ENCODE assay signal across 10 cellular contexts in genomic region chr9:135075234-135076142, GRCh38. TPM values are rescaled to one million over a fixed set of nuclear protein-coding genes. Genes with fewer than 3 reads are reported as not detected.
DNase-seq lines count a peak whose midpoint lies in the region; ATAC-seq, FAIRE-seq and TF ChIP-seq lines count a peak whose summit lies in the region.
"Had no signal": no experiment of that assay in that cellular context is flagged by ENCODE, and none has a peak within 500 bp of the region (broad histone marks: within the 10 kb centered on the region; RNA-seq: fewer than 3 reads in every experiment).

No MANE protein-coding gene starts in this region.

- no peak overlapping the region for H3K27ac Mint-ChIP-seq in astrocyte (ENCODE audit: unreplicated experiment)

- H3K4me1 ChIP-seq in HEK293 (ENCODE audit: control insufficient read depth, insufficient read depth, low read length), result no peaks in the 10 kb centered on the region
- no peaks in the 10 kb centered on the region for H3K4me1 ChIP-seq in astrocyte (ENCODE audit: insufficient read depth, low read length)
- H3K4me1 ChIP-seq in spleen, result peaks cover 0 to 38% (median 5%) of the 10 kb centered on the region in 6 donors

- H2AFZ ChIP-seq in astrocyte (ENCODE audit: low read depth, low read length), result no peak overlapping the region

- no peaks in the 10 kb centered on the region for H3K79me2 ChIP-seq in astrocyte (ENCODE audit: insufficient read depth, low read length)

- H3K4me3 ChIP-seq in HEK293 (ENCODE audit: low read depth, low read length) (peak overlapping the region; percentile 7; the same call in 1 of the 2 replicates), astrocyte (ENCODE audit: insufficient read depth, low read depth, low read length) (no peak overlapping the region), spleen (peak overlapping the region; percentile 35 to 69 (median 49))

- peak overlapping the region; percentile 54 for H3K4me2 ChIP-seq in astrocyte (ENCODE audit: low read length)

- no peak overlapping the region for H3K27ac ChIP-seq in HEK293 (ENCODE audit: extremely low read depth, low read depth, low read length)
- H3K27ac ChIP-seq in astrocyte (ENCODE audit: low read depth, low read length), result no peak overlapping the region
- H3K27ac ChIP-seq in spleen, result peak overlapping the region in 5 of 8 donors; percentile 62 to 68 (median 63)

- DNase-seq in astrocyte (ENCODE audit: low read depth), result no peak
- peak; percentile 15 for DNase-seq in iris pigment epithelial cell (ENCODE audit: low read depth)
- DNase-seq in spleen, result peak; percentile 86
- DNase-seq in stimulated activated CD4-positive, alpha-beta T cell treated with anti-CD3 and anti-CD28 coated beads, Interleukin-4, amount 100 ng/mL, for 24 hours, result no peak
- DNase-seq in NCI-H128 (lab: John Stamatoyannopoulos, UW; ENCODE audit: unreplicated experiment), result no peak
- no peak for DNase-seq in COLO668 (lab: John Stamatoyannopoulos, UW; ENCODE audit: unreplicated experiment)

- H3K9ac ChIP-seq in astrocyte (ENCODE audit: low read length), result no peak overlapping the region

- no peaks in the 10 kb centered on the region for H3K9me3 ChIP-seq in HEK293 (ENCODE audit: control insufficient read depth, insufficient read depth, low read depth, low read length)
- no peaks in the 10 kb centered on the region for H3K9me3 ChIP-seq in astrocyte (ENCODE audit: insufficient read depth, low read depth, low read length)
- H3K9me3 ChIP-seq in spleen, result no peaks in the 10 kb centered on the region

- CTCF ChIA-PET in HEK293 (lab: Yijun Ruan, JAX), result no interaction called here

- FAIRE-seq in astrocyte (lab: Jason Lieb, UNC), result no peak
- FAIRE-seq: islet of Langerhans had no signal

- H3K27me3 Mint-ChIP-seq in astrocyte (ENCODE audit: low read depth, unreplicated experiment), result peaks cover 56% of the 10 kb centered on the region

- H3K36me3 ChIP-seq in HEK293 (ENCODE audit: control insufficient read depth in 2 of 2, insufficient read depth in 1 of 2, low read length in 2 of 2) (no peaks in the 10 kb centered on the region), astrocyte (ENCODE audit: insufficient read depth, low read length) (no peaks in the 10 kb centered on the region), spleen (no peaks in the 10 kb centered on the region)

- ATAC-seq in HG02852 (IDR thresholded peaks at IDR 0.05; ENCODE audit: unreplicated experiment), result no peak
- ATAC-seq: HCT116 had no signal

- H3K27me3 ChIP-seq in astrocyte (ENCODE audit: insufficient read depth, low read length) (peaks cover 6% of the 10 kb centered on the region), spleen (replicated peaks in 1 of 7) (peaks cover 0 to 80% (median 20%) of the 10 kb centered on the region in 7 donors)

- TF ChIP-seq POLR2A in spleen (IDR thresholded peaks at IDR 0.05), result peak in 1 of 3 donors; percentile 65

- intact Hi-C loops in spleen (cut with DNase I; ENCODE audit: low total_unique reads), result no loop called here

- H3K9me3 Mint-ChIP-seq in astrocyte (ENCODE audit: unreplicated experiment), result no peaks in the 10 kb centered on the region

- no peaks in the 10 kb centered on the region for H4K20me1 ChIP-seq in astrocyte (ENCODE audit: insufficient read depth, low read length)

- peak overlapping the region; percentile 77 for H3K4me3 Mint-ChIP-seq in astrocyte (ENCODE audit: unreplicated experiment)

- H3K36me3 Mint-ChIP-seq in astrocyte (ENCODE audit: low read depth, unreplicated experiment), result no peaks in the 10 kb centered on the region

- POLR2A ChIA-PET in HEK293 (lab: Yijun Ruan, JAX), result no interaction called here

- 3 to 20% (median 4%) methylated on average over 33 to 90 of the region's 90 CpGs for WGBS in spleen, 5 donors

- no peaks in the 10 kb centered on the region for H3K4me1 Mint-ChIP-seq in astrocyte (ENCODE audit: low read depth, unreplicated experiment)

- TF ChIP-seq CTCF in HEK293 (tag by site-specific recombination; IDR thresholded peaks at IDR 0.05) (no peak), astrocyte (IDR thresholded peaks at IDR 0.05; ENCODE audit: insufficient read depth, low read depth, low read length) (no peak), spleen (IDR thresholded peaks at IDR 0.05 in 8 of 11, conservative IDR thresholded peaks at IDR 0.05 in 3 of 11) (no peak)

TF ChIP-seq in HEK293, 187 proteins besides CTCF, POLR2A, EP300 and RAD21:
- no peak for TF ChIP-seq WT1 (tag by site-specific recombination; IDR thresholded peaks at IDR 0.05)
- no peak for TF ChIP-seq SP2 (tag by site-specific recombination; IDR thresholded peaks at IDR 0.05)
- TF ChIP-seq KLF7 (tag by site-specific recombination; IDR thresholded peaks at IDR 0.05; ENCODE audit: borderline replicate concordance), result no peak
- TF ChIP-seq ZBTB10 (tag by site-specific recombination; IDR thresholded peaks at IDR 0.05), result no peak
- TF ChIP-seq SCRT2 (tag by site-specific recombination; IDR thresholded peaks at IDR 0.05), result no peak
- no peak for TF ChIP-seq ZNF692 (tag by site-specific recombination; IDR thresholded peaks at IDR 0.05)
- TF ChIP-seq ZNF132 (tag by site-specific recombination; IDR thresholded peaks at IDR 0.05; ENCODE audit: borderline replicate concordance), result no peak
- no peak for TF ChIP-seq KLF10 (tag by site-specific recombination; IDR thresholded peaks at IDR 0.05)
- TF ChIP-seq ZNF37A (tag by site-specific recombination; IDR thresholded peaks at IDR 0.05), result no peak
- no peak for TF ChIP-seq ZNF2 (tag by site-specific recombination; IDR thresholded peaks at IDR 0.05)
- TF ChIP-seq ZSCAN30 (tag by site-specific recombination; IDR thresholded peaks at IDR 0.05), result no peak
- no peak for TF ChIP-seq ZNF211 (tag by site-specific recombination; IDR thresholded peaks at IDR 0.05; ENCODE audit: low read depth)
- no peak for TF ChIP-seq ZNF792 (tag by site-specific recombination; IDR thresholded peaks at IDR 0.05)
- TF ChIP-seq ZNF837 (tag by site-specific recombination; IDR thresholded peaks at IDR 0.05), result no peak
- TF ChIP-seq GLI4 (tag by site-specific recombination; IDR thresholded peaks at IDR 0.05), result no peak
- no peak for TF ChIP-seq PRDM1 (tag by site-specific recombination; IDR thresholded peaks at IDR 0.05)
- no peak for TF ChIP-seq REST (tag by site-specific recombination; IDR thresholded peaks at IDR 0.05)

RNA-seq across cellular contexts. Expression of gene OLFM1, which starts 12.0 kb away (rescaled TPM):
- total RNA-seq in astrocyte (5.5 and 6.3 TPM in 2 replicates), spleen (100 to 1,000 TPM in 1 of 7 donors, 10 to 100 TPM in 6; 40.9 to 109 (median 47.1) TPM)
- polyA plus RNA-seq in spleen, result 10 to 100 TPM in 2 of 3 donors, 1 to 10 TPM in 1; 5.9 to 22.3 (median 16.8) TPM

Comparison
In these comparisons a context has a peak if more than half of its experiments do, and no peak if none do; other contexts are left out.
1. H3K27ac ChIP-seq: peak in spleen (5 of 8); none in HEK293 (single experiment) and astrocyte (single experiment).
2. DNase-seq: peak in iris pigment epithelial cell (single experiment) and spleen (single experiment); none in astrocyte (single experiment), stimulated activated CD4-positive, alpha-beta T cell treated with anti-CD3 and anti-CD28 coated beads, Interleukin-4, amount 100 ng/mL, for 24 hours (single experiment), NCI-H128 (single experiment) and COLO668 (single experiment).